ENCODE assay signal across 8 cellular contexts in genomic region chr11:100855466-100856067, GRCh38.
DNase-seq lines count a peak whose midpoint lies in the region; ATAC-seq and TF ChIP-seq lines count a peak whose summit lies in the region.

No MANE protein-coding gene starts in this region.

- TF ChIP-seq EP300 in transverse colon (IDR thresholded peaks at IDR 0.05; ENCODE audit: low read depth), result no peak

- H3K9me3 ChIP-seq in cardiac muscle cell (ENCODE audit: low read depth), result no peaks in the 10 kb centered on the region
- no peaks in the 10 kb centered on the region for H3K9me3 ChIP-seq in transverse colon

- H3K27ac ChIP-seq in cardiac muscle cell (peak overlapping the region; percentile 63), transverse colon (no peak overlapping the region)

- in situ Hi-C loops in transverse colon (cut with MboI; ENCODE audit: low pct_ligation_motif_present in 1 of 4, low pct_unique_long_range_greater_than_20kb in 1 of 4, low sequenced_read_pairs in 3 of 4), result loop anchor here (5.0 to 25.0 kb wide), 5 partner anchors 168 to 281 kb away; partner anchors contain the start of gene ARHGAP42 (in 3 of the 4)

- TF ChIP-seq POLR2A in transverse colon (IDR thresholded peaks at IDR 0.05), result no peak

- peak; percentile 65 to 78 for DNase-seq in cardiac muscle cell (ENCODE audit: low read depth in 1 of 2, low spot score in 1 of 2)
- no peak for DNase-seq in Right ventricle myocardium inferior (ENCODE audit: missing footprints)
- DNase-seq in NCI-H1092 (lab: John Stamatoyannopoulos, UW), result peak; percentile 34
- DNase-seq in SW 1271 (lab: John Stamatoyannopoulos, UW), result peak; percentile 27 to 79
- DNase-seq in globus pallidus (ENCODE audit: low spot score), result peak; percentile 51
- no peak for DNase-seq in transverse colon
- DNase-seq in DMS79 (lab: John Stamatoyannopoulos, UW), result no peak

- WGBS in transverse colon (ENCODE audit: low coverage in 1 of 2), 2 donors, result 0 to 5% methylated on average over 1 of the region's 1 CpG

- no peak for ATAC-seq in Right ventricle myocardium inferior
- ATAC-seq in HG03469 (IDR thresholded peaks at IDR 0.05; ENCODE audit: unreplicated experiment), result no peak

- no peak overlapping the region for H3K4me3 ChIP-seq in cardiac muscle cell
- no peak overlapping the region for H3K4me3 ChIP-seq in transverse colon

- H3K27me3 ChIP-seq in cardiac muscle cell (no peaks in the 10 kb centered on the region), transverse colon (no peaks in the 10 kb centered on the region)

- peaks cover 44% of the 10 kb centered on the region for H3K4me1 ChIP-seq in cardiac muscle cell (ENCODE audit: low read depth)
- H3K4me1 ChIP-seq in transverse colon, result peaks cover 0 to 3% (median 0%) of the 10 kb centered on the region in 4 donors

- TF ChIP-seq CTCF in cardiac muscle cell (IDR thresholded peaks at IDR 0.05; ENCODE audit: low read depth, low read length) (peak; percentile 57), transverse colon (IDR thresholded peaks at IDR 0.05) (peak; percentile 47 to 64 (median 59))

- H3K36me3 ChIP-seq in cardiac muscle cell (no peaks in the 10 kb centered on the region), transverse colon (no peaks in the 10 kb centered on the region)

- intact Hi-C loops in Right ventricle myocardium inferior (cut with DNase I), result loop anchor here (2.0 to 5.0 kb wide), 4 partner anchors 72 to 279 kb away; no protein-coding TSS in a partner anchor
- intact Hi-C loops in transverse colon (cut with DNase I; ENCODE audit: low total_unique reads), result no loop called here

Comparison
In these comparisons a context has a peak if more than half of its experiments do, and no peak if none do; other contexts are left out.
1. DNase-seq: peak in cardiac muscle cell (2 of 2), NCI-H1092 (single experiment), SW 1271 (2 of 2) and globus pallidus (single experiment); none in Right ventricle myocardium inferior (single experiment), transverse colon (single experiment) and DMS79 (single experiment).